Comparison of ENCODE assay signal across 1 cellular context in the genomic region with DNA sequence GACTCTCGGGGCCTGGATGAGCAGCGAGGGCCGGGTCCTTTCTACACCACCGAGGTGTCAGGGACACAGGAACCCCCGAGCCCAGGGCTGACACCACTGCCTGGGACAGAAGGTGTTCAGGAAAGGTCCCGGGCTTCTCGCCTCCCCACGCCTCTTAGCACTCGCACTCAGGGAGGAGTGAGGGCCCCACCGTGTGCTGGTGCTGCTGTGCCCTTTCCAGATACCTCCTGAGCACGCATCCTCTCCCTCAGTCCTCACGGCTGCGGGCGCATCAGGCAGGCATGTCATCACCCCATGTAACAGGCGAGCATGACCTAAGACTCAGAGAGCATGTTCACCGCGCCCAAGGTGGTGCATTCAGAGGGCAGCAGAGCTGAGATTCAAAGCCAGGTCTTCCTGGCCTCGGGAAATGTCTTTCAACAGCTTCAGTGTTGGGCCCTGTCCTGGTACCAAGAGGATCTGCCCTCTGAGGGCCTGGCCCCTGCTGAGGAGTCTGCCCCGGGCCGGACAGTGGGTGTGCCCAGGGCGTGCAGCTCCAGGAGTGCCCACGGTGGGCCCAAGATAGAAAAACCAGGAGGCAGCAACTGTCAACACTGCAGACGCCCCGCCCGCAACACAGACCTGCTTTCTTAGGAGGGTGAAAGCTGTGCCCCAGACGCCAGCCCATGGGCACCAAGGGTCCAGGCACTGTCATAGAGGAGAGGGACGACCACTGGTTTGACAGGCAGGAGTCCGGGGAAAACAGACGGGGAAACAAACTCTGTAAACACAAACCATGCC.
TF ChIP-seq lines count a peak whose summit lies in the region.

No MANE protein-coding gene starts in this region.

TF ChIP-seq in endothelial cell of umbilical vein, 7 proteins besides CTCF, POLR2A, EP300 and RAD21 (continued from another document):
- TF ChIP-seq EZH2 (IDR thresholded peaks at IDR 0.05; ENCODE audit: borderline replicate concordance, low read depth, low read length, severe bottlenecking) (no peak), JUN (IDR thresholded peaks at IDR 0.05; ENCODE audit: borderline replicate concordance, insufficient read depth, insufficient read length, low read depth) (no peak), GATA2 (IDR thresholded peaks at IDR 0.05; ENCODE audit: insufficient read depth, insufficient read length, low read depth, low read length) (no peak), MYC (IDR thresholded peaks at IDR 0.05; ENCODE audit: low read depth, low read length) (no peak), FOS (IDR thresholded peaks at IDR 0.05; ENCODE audit: borderline replicate concordance, insufficient read depth, low read length) (no peak), POLR2AphosphoS5 (IDR thresholded peaks at IDR 0.05; ENCODE audit: insufficient read depth, low read depth, low read length) (no peak)
